8 cellular contexts compared by ENCODE assay signal in the genomic region with DNA sequence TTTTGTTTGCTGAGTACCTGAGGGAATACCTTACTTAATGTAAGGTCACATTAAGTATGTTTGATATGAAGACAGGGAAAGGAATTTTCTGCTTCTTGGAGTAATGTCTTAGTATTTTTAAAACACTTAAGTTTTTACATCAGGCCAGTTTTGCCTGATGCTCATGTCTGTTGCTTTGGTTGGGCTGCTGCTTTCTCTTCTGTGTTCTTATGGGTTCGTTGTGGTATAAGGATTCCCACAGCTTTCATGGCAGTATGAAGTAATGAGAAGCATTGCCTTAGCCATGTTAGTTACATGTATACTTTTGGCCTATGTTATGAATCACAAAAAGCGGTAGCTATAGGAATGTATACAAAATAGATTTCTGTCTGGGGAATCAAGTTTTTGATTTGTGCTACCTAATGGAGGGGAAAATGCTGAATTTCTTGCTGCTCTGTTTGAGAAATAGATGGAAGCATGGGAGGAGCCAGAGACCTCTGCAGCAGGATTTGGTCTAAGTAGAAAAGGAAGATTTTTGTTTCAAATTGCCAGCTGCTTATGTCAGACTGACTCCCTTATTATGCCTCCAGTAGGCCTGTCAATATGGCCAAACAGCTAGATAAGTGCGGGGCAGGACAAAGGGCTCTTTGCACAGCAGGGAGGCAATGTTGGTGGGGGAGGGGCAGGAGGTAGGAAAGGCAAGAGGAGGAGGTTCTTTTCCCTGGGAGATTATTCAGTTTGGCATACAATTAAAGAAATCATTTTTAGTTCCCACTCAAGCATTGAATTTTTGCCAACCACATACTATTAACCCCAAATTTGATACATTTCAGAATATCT. TPM values are rescaled to one million over a fixed set of nuclear protein-coding genes. Genes with fewer than 3 reads are reported as not detected.
A peak's percentile ranks its signal among the peaks of the same experiment; 100 is the strongest.
DNase-seq lines count a peak whose midpoint lies in the region; ATAC-seq and TF ChIP-seq lines count a peak whose summit lies in the region.

No MANE protein-coding gene starts in this region.

- peak overlapping the region; percentile 73 for H3K4me2 ChIP-seq in OCI-LY3 (ENCODE audit: low read length)

- DNase-seq in NCI-H2081 (lab: John Stamatoyannopoulos, UW), result peak; percentile 68 to 76
- no peak for DNase-seq in NCI-H2081 treated with DMSO at 0.1 percent for 48 hours (lab: John Stamatoyannopoulos, UW)
- no peak for DNase-seq in epithelial cell of proximal tubule (ENCODE audit: low read depth)
- DNase-seq in neural crest cell (ENCODE audit: low read depth, low spot score), result peak; percentile 69
- DNase-seq in cortex of kidney (lab: John Stamatoyannopoulos, UW), result no peak

- no peaks in the 10 kb centered on the region for H3K9me3 ChIP-seq in OCI-LY3 (ENCODE audit: insufficient read depth, low read length)

- H3K27ac Mint-ChIP-seq in neural crest cell (ENCODE audit: unreplicated experiment), result peak overlapping the region; percentile 96

- H3K27me3 Mint-ChIP-seq in neural crest cell (ENCODE audit: low read depth), result peaks cover 3% of the 10 kb centered on the region

- peaks cover 50% of the 10 kb centered on the region for H3K4me1 ChIP-seq in OCI-LY3 (ENCODE audit: low read length)

- H3K4me3 Mint-ChIP-seq in neural crest cell, result peak overlapping the region; percentile 83

- peaks cover 76% of the 10 kb centered on the region for H3K4me1 Mint-ChIP-seq in neural crest cell

- no peaks in the 10 kb centered on the region for H3K27me3 ChIP-seq in OCI-LY3 (ENCODE audit: low read depth, low read length)

- no peak overlapping the region for H3K27ac ChIP-seq in OCI-LY3 (ENCODE audit: low read length)

- H3K36me3 ChIP-seq in OCI-LY3 (replicated peaks; ENCODE audit: low read depth, low read length), result peaks cover 21% of the 10 kb centered on the region

- H4K20me1 ChIP-seq in OCI-LY3 (ENCODE audit: insufficient read depth, low read length), result peaks cover 90% of the 10 kb centered on the region

- no peak overlapping the region for H2AFZ ChIP-seq in OCI-LY3 (ENCODE audit: low read depth, low read length)

- no peak overlapping the region for H3K9ac ChIP-seq in OCI-LY3 (ENCODE audit: low read length)

- H3K79me2 ChIP-seq in OCI-LY3 (ENCODE audit: low read length), result peaks cover 100% of the 10 kb centered on the region

- TF ChIP-seq CTCF in OCI-LY3 (IDR thresholded peaks at IDR 0.05; ENCODE audit: low read depth, low read length) (no peak), epithelial cell of proximal tubule (conservative IDR thresholded peaks at IDR 0.05; ENCODE audit: low read depth, low read length) (no peak), neural crest cell (conservative IDR thresholded peaks at IDR 0.05) (no peak)

- ATAC-seq in HG03135 (IDR thresholded peaks at IDR 0.05; ENCODE audit: unreplicated experiment), result no peak
- ATAC-seq in GM21576 (IDR thresholded peaks at IDR 0.05; ENCODE audit: unreplicated experiment), result no peak

- H3K4me3 ChIP-seq in OCI-LY3 (ENCODE audit: low read length) (no peak overlapping the region), epithelial cell of proximal tubule (ENCODE audit: low read depth, low read length) (peak overlapping the region; percentile 7)

- H3K9me3 Mint-ChIP-seq in neural crest cell, result no peaks in the 10 kb centered on the region

- peaks cover 6% of the 10 kb centered on the region for H3K36me3 Mint-ChIP-seq in neural crest cell (ENCODE audit: low read depth)

RNA-seq across cellular contexts. Expression of a gene that starts 5.2 kb away (rescaled TPM):
- 33.0 and 41.1 TPM in 2 replicates for total RNA-seq in epithelial cell of proximal tubule
- total RNA-seq in neural crest cell, result 198 and 206 TPM in 2 replicates

RNA-seq across cellular contexts. Expression of a gene that starts 39.8 kb away (rescaled TPM):
- total RNA-seq in epithelial cell of proximal tubule (40.8 and 43.9 TPM in 2 replicates), neural crest cell (56.9 and 61.0 TPM in 2 replicates)

Comparison
In these comparisons a context has a peak if more than half of its experiments do, and no peak if none do; other contexts are left out.
1. DNase-seq: peak in NCI-H2081 (2 of 2) and neural crest cell (single experiment); none in NCI-H2081 treated with DMSO at 0.1 percent for 48 hours (single experiment), epithelial cell of proximal tubule (single experiment) and cortex of kidney (single experiment).